Comparison of ENCODE assay signal across 10 cellular contexts in the genomic region with DNA sequence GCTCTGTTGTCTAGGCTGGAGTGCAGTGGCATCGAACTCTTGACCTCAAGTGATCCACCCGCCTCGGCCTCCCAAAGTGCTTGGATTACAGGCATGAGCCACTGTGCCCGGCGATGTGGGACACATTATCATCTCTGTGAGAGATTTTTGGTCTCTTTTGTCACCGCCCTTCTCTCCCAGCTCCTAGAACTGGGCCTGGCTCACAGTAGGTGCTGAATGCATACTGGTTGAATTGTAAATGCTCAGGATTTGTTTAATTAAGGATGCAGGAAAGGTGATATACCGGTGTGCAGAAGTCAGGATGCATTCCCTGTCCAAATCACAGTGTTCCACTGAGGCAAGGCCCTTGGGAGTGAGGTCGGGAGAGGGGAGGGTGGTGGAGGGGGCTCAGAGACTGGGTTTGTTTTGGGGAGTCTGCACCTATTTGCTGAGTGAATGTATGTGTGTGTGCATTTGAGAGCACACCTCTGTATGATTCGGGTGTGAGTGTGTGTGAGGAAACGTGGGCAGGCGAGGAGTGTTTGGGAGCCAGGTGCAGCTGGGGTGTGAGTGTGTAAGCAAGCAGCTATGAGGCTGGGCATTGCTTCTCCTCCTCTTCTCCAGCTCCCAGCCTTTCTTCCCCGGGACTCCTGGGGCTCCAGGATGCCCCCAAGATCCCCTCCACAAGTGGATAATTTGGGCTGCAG. TPM values are rescaled to one million over a fixed set of nuclear protein-coding genes. Genes with fewer than 3 reads are reported as not detected.
DNase-seq lines count a peak whose midpoint lies in the region; ATAC-seq lines count a peak whose summit lies in the region.
"Had no signal": no experiment of that assay in that cellular context is flagged by ENCODE, and none has a peak within 500 bp of the region (broad histone marks: within the 10 kb centered on the region; RNA-seq: fewer than 3 reads in every experiment).

No MANE protein-coding gene starts in this region.

- peaks cover 34% of the 10 kb centered on the region for H3K4me1 ChIP-seq in iPS-15b (ENCODE audit: control insufficient read depth, insufficient read depth, low read length)

- ATAC-seq in activated CD8-positive, alpha-beta memory T cell treated with anti-CD3 and anti-CD28 coated beads, Interleukin-2, amount 10 ng/mL, durations not matched to agents 7 days and 5 days: no peak
- no peak for ATAC-seq in stimulated activated naive CD8-positive, alpha-beta T cell treated with anti-CD3 and anti-CD28 coated beads, Interleukin-15, amount 100 ng/mL, for 72 hours
- ATAC-seq in HG02678 (IDR thresholded peaks at IDR 0.05; ENCODE audit: unreplicated experiment) (no peak), GM21737 (IDR thresholded peaks at IDR 0.05; ENCODE audit: unreplicated experiment) (no peak), HG03108 (IDR thresholded peaks at IDR 0.05; ENCODE audit: unreplicated experiment) (no peak)

- peaks cover 26% of the 10 kb centered on the region for H3K27me3 Mint-ChIP-seq in activated CD8-positive, alpha-beta memory T cell treated with anti-CD3 and anti-CD28 coated beads, Interleukin-2, amount 10 ng/mL, durations not matched to agents 7 days and 5 days
- no peaks in the 10 kb centered on the region for H3K27me3 Mint-ChIP-seq in activated CD4-positive, alpha-beta memory T cell treated with anti-CD3 and anti-CD28 coated beads for 36 hours
- peaks cover 17% of the 10 kb centered on the region for H3K27me3 Mint-ChIP-seq in stimulated activated naive CD8-positive, alpha-beta T cell treated with anti-CD3 and anti-CD28 coated beads, Interleukin-15, amount 100 ng/mL, for 72 hours

- intact Hi-C loops in activated CD4-positive, alpha-beta memory T cell treated with anti-CD3 and anti-CD28 coated beads for 36 hours (cut with micrococcal nuclease): no loop called here

- peaks cover 30% of the 10 kb centered on the region for H3K36me3 ChIP-seq in iPS-15b (ENCODE audit: control insufficient read depth, insufficient read depth, low read length)

- no peaks in the 10 kb centered on the region for H3K9me3 Mint-ChIP-seq in activated CD8-positive, alpha-beta memory T cell treated with anti-CD3 and anti-CD28 coated beads, Interleukin-2, amount 10 ng/mL, durations not matched to agents 7 days and 5 days (ENCODE audit: low read depth)
- no peaks in the 10 kb centered on the region for H3K9me3 Mint-ChIP-seq in activated CD4-positive, alpha-beta memory T cell treated with anti-CD3 and anti-CD28 coated beads for 36 hours
- H3K9me3 Mint-ChIP-seq in stimulated activated naive CD8-positive, alpha-beta T cell treated with anti-CD3 and anti-CD28 coated beads, Interleukin-15, amount 100 ng/mL, for 72 hours: no peaks in the 10 kb centered on the region

- H3K4me3 Mint-ChIP-seq in activated CD8-positive, alpha-beta memory T cell treated with anti-CD3 and anti-CD28 coated beads, Interleukin-2, amount 10 ng/mL, durations not matched to agents 7 days and 5 days: peak overlapping the region; percentile 28
- H3K4me3 Mint-ChIP-seq in activated CD4-positive, alpha-beta memory T cell treated with anti-CD3 and anti-CD28 coated beads for 36 hours: peak overlapping the region; percentile 80
- H3K4me3 Mint-ChIP-seq in stimulated activated naive CD8-positive, alpha-beta T cell treated with anti-CD3 and anti-CD28 coated beads, Interleukin-15, amount 100 ng/mL, for 72 hours: peak overlapping the region; percentile 91 to 93

- H3K9me3 ChIP-seq in iPS-15b (ENCODE audit: control insufficient read depth, insufficient read depth, low read length): no peaks in the 10 kb centered on the region

- no peaks in the 10 kb centered on the region for H3K27me3 ChIP-seq in iPS-15b (ENCODE audit: control insufficient read depth, insufficient read depth, low read length)

- CTCF ChIA-PET in activated CD8-positive, alpha-beta memory T cell treated with anti-CD3 and anti-CD28 coated beads, Interleukin-2, amount 10 ng/mL, durations not matched to agents 7 days and 5 days (lab: Charles Lee): interaction anchor here (0.9 kb wide), 1 partner anchor 32 kb away, joined by 3 read pairs; no protein-coding TSS in a partner anchor
- CTCF ChIA-PET in activated CD4-positive, alpha-beta memory T cell treated with anti-CD3 and anti-CD28 coated beads for 36 hours (lab: Charles Lee): no interaction called here

- POLR2A ChIA-PET in activated CD4-positive, alpha-beta memory T cell treated with anti-CD3 and anti-CD28 coated beads for 36 hours (lab: Charles Lee): no interaction called here

- H3K4me3 ChIP-seq in iPS-15b (ENCODE audit: low read depth, low read length): peak overlapping the region; percentile 32

- DNase-seq in activated CD8-positive, alpha-beta memory T cell treated with anti-CD3 and anti-CD28 coated beads, Interleukin-2, amount 10 ng/mL, durations not matched to agents 7 days and 5 days: no peak
- no peak for DNase-seq in activated CD8-positive, alpha-beta memory T cell treated with anti-CD3 and anti-CD28 coated beads, Interleukin-2, amount 50 U/mL, for 48 hours
- DNase-seq in activated CD4-positive, alpha-beta memory T cell treated with anti-CD3 and anti-CD28 coated beads for 36 hours: no peak
- no peak for DNase-seq in stimulated activated naive CD8-positive, alpha-beta T cell treated with anti-CD3 and anti-CD28 coated beads, Interleukin-15, amount 100 ng/mL, for 72 hours
- DNase-seq: head of caudate nucleus, MM.1S had no signal

- no peaks in the 10 kb centered on the region for H3K36me3 Mint-ChIP-seq in activated CD8-positive, alpha-beta memory T cell treated with anti-CD3 and anti-CD28 coated beads, Interleukin-2, amount 10 ng/mL, durations not matched to agents 7 days and 5 days
- no peaks in the 10 kb centered on the region for H3K36me3 Mint-ChIP-seq in activated CD4-positive, alpha-beta memory T cell treated with anti-CD3 and anti-CD28 coated beads for 36 hours

- H3K9ac ChIP-seq in iPS-15b (ENCODE audit: low read depth, low read length): peak overlapping the region; percentile 70

- no peak overlapping the region for H3K27ac Mint-ChIP-seq in activated CD8-positive, alpha-beta memory T cell treated with anti-CD3 and anti-CD28 coated beads, Interleukin-2, amount 10 ng/mL, durations not matched to agents 7 days and 5 days
- no peak overlapping the region for H3K27ac Mint-ChIP-seq in activated CD4-positive, alpha-beta memory T cell treated with anti-CD3 and anti-CD28 coated beads for 36 hours
- peak overlapping the region; percentile 46 to 77 for H3K27ac Mint-ChIP-seq in stimulated activated naive CD8-positive, alpha-beta T cell treated with anti-CD3 and anti-CD28 coated beads, Interleukin-15, amount 100 ng/mL, for 72 hours

- H3K4me1 Mint-ChIP-seq in activated CD8-positive, alpha-beta memory T cell treated with anti-CD3 and anti-CD28 coated beads, Interleukin-2, amount 10 ng/mL, durations not matched to agents 7 days and 5 days: peaks cover 2% of the 10 kb centered on the region
- peaks cover 3% of the 10 kb centered on the region for H3K4me1 Mint-ChIP-seq in activated CD4-positive, alpha-beta memory T cell treated with anti-CD3 and anti-CD28 coated beads for 36 hours (ENCODE audit: low read depth)
- peaks cover 14% of the 10 kb centered on the region for H3K4me1 Mint-ChIP-seq in stimulated activated naive CD8-positive, alpha-beta T cell treated with anti-CD3 and anti-CD28 coated beads, Interleukin-15, amount 100 ng/mL, for 72 hours

RNA-seq across cellular contexts. Expression of gene KRT18, which starts 1.0 kb away (rescaled TPM):
- total RNA-seq in activated CD8-positive, alpha-beta memory T cell treated with anti-CD3 and anti-CD28 coated beads, Interleukin-2, amount 10 ng/mL, durations not matched to agents 7 days and 5 days: under 1 TPM; 0.54 to 0.99 TPM
- 1 to 10 TPM; 4.9 to 5.6 TPM for total RNA-seq in activated CD4-positive, alpha-beta memory T cell treated with anti-CD3 and anti-CD28 coated beads for 36 hours

RNA-seq across cellular contexts. Expression of gene KRT8, which starts 43.0 kb away (rescaled TPM):
- under 1 TPM; 0.26 to 0.41 TPM for total RNA-seq in activated CD8-positive, alpha-beta memory T cell treated with anti-CD3 and anti-CD28 coated beads, Interleukin-2, amount 10 ng/mL, durations not matched to agents 7 days and 5 days
- under 1 TPM; 0.51 to 0.67 TPM for total RNA-seq in activated CD4-positive, alpha-beta memory T cell treated with anti-CD3 and anti-CD28 coated beads for 36 hours

RNA-seq across cellular contexts. Expression of gene EIF4B, which starts 58.4 kb away (rescaled TPM):
- total RNA-seq in activated CD8-positive, alpha-beta memory T cell treated with anti-CD3 and anti-CD28 coated beads, Interleukin-2, amount 10 ng/mL, durations not matched to agents 7 days and 5 days: 100 to 1,000 TPM; 264 to 382 TPM
- 100 to 1,000 TPM; 686 to 718 TPM for total RNA-seq in activated CD4-positive, alpha-beta memory T cell treated with anti-CD3 and anti-CD28 coated beads for 36 hours

Comparison
In these comparisons a context has a peak if more than half of its experiments do, and no peak if none do; other contexts are left out.
1. H3K27ac Mint-ChIP-seq: peak in stimulated activated naive CD8-positive, alpha-beta T cell treated with anti-CD3 and anti-CD28 coated beads, Interleukin-15, amount 100 ng/mL, for 72 hours (2 of 2); none in activated CD8-positive, alpha-beta memory T cell treated with anti-CD3 and anti-CD28 coated beads, Interleukin-2, amount 10 ng/mL, durations not matched to agents 7 days and 5 days (single experiment) and activated CD4-positive, alpha-beta memory T cell treated with anti-CD3 and anti-CD28 coated beads for 36 hours (single experiment).
2. H3K4me3 Mint-ChIP-seq: peak in every context shown above with its lines; median percentile 92 in stimulated activated naive CD8-positive, alpha-beta T cell treated with anti-CD3 and anti-CD28 coated beads, Interleukin-15, amount 100 ng/mL, for 72 hours; 80 in activated CD4-positive, alpha-beta memory T cell treated with anti-CD3 and anti-CD28 coated beads for 36 hours; 28 in activated CD8-positive, alpha-beta memory T cell treated with anti-CD3 and anti-CD28 coated beads, Interleukin-2, amount 10 ng/mL, durations not matched to agents 7 days and 5 days.